Comparison of ENCODE assay signal across 27 cellular contexts in the genomic region with DNA sequence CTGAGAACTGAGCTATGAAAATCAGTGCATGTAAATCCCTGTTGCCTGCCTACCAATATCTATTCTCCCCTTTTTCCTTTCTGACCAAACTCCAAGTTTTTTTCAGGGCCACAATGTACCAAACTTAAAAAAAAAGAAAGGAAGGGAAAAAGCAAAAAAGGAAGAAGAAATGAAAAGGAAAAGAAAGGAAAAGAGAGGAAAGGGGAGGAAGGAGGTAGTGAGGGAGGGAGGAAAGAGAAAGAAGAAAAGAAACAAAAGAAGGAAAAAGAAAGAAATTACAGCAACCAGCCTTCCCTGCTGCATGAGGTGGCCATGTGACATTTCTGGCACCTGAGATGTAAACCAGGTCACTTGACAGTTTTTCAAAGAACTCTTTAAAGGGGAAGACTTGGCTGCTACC. TPM values are rescaled to one million over a fixed set of nuclear protein-coding genes. Genes with fewer than 3 reads are reported as not detected.
"Had no signal": no experiment of that assay in that cellular context is flagged by ENCODE, and none has a peak within 500 bp of the region (broad histone marks: within the 10 kb centered on the region; RNA-seq: fewer than 3 reads in every experiment).

No MANE protein-coding gene starts in this region.

- H3K27ac ChIP-seq: ascending aorta, colonic mucosa, epithelial cell of prostate, esophagus squamous epithelium had no signal

- H3K27me3 ChIP-seq: ascending aorta, colonic mucosa, gastroesophageal sphincter had no signal

- H3K4me3 Mint-ChIP-seq: activated CD4-positive, alpha-beta memory T cell treated with anti-CD3 and anti-CD28 coated beads, Interleukin-2, amount 10 ng/mL, durations not matched to agents 7 days and 5 days; activated CD4-positive, alpha-beta T cell treated with anti-CD3 and anti-CD28 coated beads, Interleukin-2, amount 10 ng/mL, durations not matched to agents 7 days and 5 days; activated naive CD4-positive, alpha-beta T cell treated with anti-CD3 and anti-CD28 coated beads, Interleukin-2, amount 10 ng/mL, durations not matched to agents 7 days and 5 days; activated naive CD8-positive, alpha-beta T cell treated with anti-CD3 and anti-CD28 coated beads, Interleukin-2, amount 10 ng/mL, durations not matched to agents 7 days and 5 days; activated T-cell treated with anti-CD3 and anti-CD28 coated beads, Interleukin-2, amount 50 U/mL, for 24 hours; activated T-cell treated with anti-CD3 and anti-CD28 coated beads, Interleukin-2, amount 50 U/mL, for 72 hours; T-helper 17 cell; T-helper 2 cell treated with Interferon-gamma antibody and Interleukin-4, amounts not matched to agents 5 μg/mL and 100 μg/mL, for 36 hours had no signal

- DNase-seq: activated CD4-positive, alpha-beta memory T cell treated with anti-CD3 and anti-CD28 coated beads, Interleukin-2, amount 10 ng/mL, durations not matched to agents 7 days and 5 days; activated CD4-positive, alpha-beta T cell treated with anti-CD3 and anti-CD28 coated beads for 1 hour; activated CD4-positive, alpha-beta T cell treated with anti-CD3 and anti-CD28 coated beads for 4 hours; activated CD4-positive, alpha-beta T cell treated with anti-CD3 and anti-CD28 coated beads, Interleukin-2, amount 10 ng/mL, durations not matched to agents 7 days and 5 days; activated CD4-positive, alpha-beta T cell treated with anti-CD3 and anti-CD28 coated beads, Interleukin-2, amount 50 U/mL, for 4 hours; activated CD8-positive, alpha-beta memory T cell treated with anti-CD3 and anti-CD28 coated beads, Interleukin-2, amount 50 U/mL, for 48 hours; activated gamma-delta T cell; activated naive CD4-positive, alpha-beta T cell; activated naive CD4-positive, alpha-beta T cell treated with anti-CD3 and anti-CD28 coated beads, Interleukin-2, amount 10 ng/mL, durations not matched to agents 7 days and 5 days; activated naive CD8-positive, alpha-beta T cell treated with anti-CD3 and anti-CD28 coated beads, Interleukin-2, amount 10 ng/mL, durations not matched to agents 7 days and 5 days; activated T-cell treated with anti-CD3 and anti-CD28 coated beads for 4 hours; activated T-cell treated with anti-CD3 and anti-CD28 coated beads, Interleukin-2, amount 50 U/mL, for 24 hours; activated T-cell treated with anti-CD3 and anti-CD28 coated beads, Interleukin-2, amount 50 U/mL, for 72 hours; caudate nucleus; effector CD8-positive, alpha-beta T cell; esophagus squamous epithelium; foreskin melanocyte; T-helper 1 cell; T-helper 17 cell had no signal

- FAIRE-seq: endometrium, endothelial cell of umbilical vein had no signal

- H3K9me3 Mint-ChIP-seq: activated CD4-positive, alpha-beta memory T cell treated with anti-CD3 and anti-CD28 coated beads, Interleukin-2, amount 10 ng/mL, durations not matched to agents 7 days and 5 days; activated CD4-positive, alpha-beta T cell treated with anti-CD3 and anti-CD28 coated beads, Interleukin-2, amount 10 ng/mL, durations not matched to agents 7 days and 5 days; activated naive CD4-positive, alpha-beta T cell treated with anti-CD3 and anti-CD28 coated beads, Interleukin-2, amount 10 ng/mL, durations not matched to agents 7 days and 5 days; activated naive CD4-positive, alpha-beta T cell treated with anti-CD3 and anti-CD28 coated beads, Interleukin-2, amount 50 U/mL, for 72 hours; activated naive CD8-positive, alpha-beta T cell treated with anti-CD3 and anti-CD28 coated beads, Interleukin-2, amount 10 ng/mL, durations not matched to agents 7 days and 5 days; activated T-cell treated with anti-CD3 and anti-CD28 coated beads, Interleukin-2, amount 50 U/mL, for 24 hours; activated T-cell treated with anti-CD3 and anti-CD28 coated beads, Interleukin-2, amount 50 U/mL, for 72 hours; T-helper 2 cell treated with Interferon-gamma antibody and Interleukin-4, amounts not matched to agents 5 μg/mL and 100 μg/mL, for 36 hours had no signal

- H3K4me1 ChIP-seq: colonic mucosa had no signal

- H3K9me3 ChIP-seq: ascending aorta, colonic mucosa, esophagus squamous epithelium, gastroesophageal sphincter had no signal

- ATAC-seq: activated naive CD4-positive, alpha-beta T cell treated with anti-CD3 and anti-CD28 coated beads, Interleukin-2, amount 50 U/mL, for 72 hours; activated T-cell treated with anti-CD3 and anti-CD28 coated beads, Interleukin-2, amount 50 U/mL, for 72 hours; gastroesophageal sphincter; T-helper 17 cell had no signal

- H3K36me3 Mint-ChIP-seq: activated naive CD4-positive, alpha-beta T cell treated with anti-CD3 and anti-CD28 coated beads, Interleukin-2, amount 10 ng/mL, durations not matched to agents 7 days and 5 days; activated naive CD4-positive, alpha-beta T cell treated with anti-CD3 and anti-CD28 coated beads, Interleukin-2, amount 50 U/mL, for 72 hours; activated naive CD8-positive, alpha-beta T cell treated with anti-CD3 and anti-CD28 coated beads, Interleukin-2, amount 10 ng/mL, durations not matched to agents 7 days and 5 days had no signal

- H3K36me3 ChIP-seq: ascending aorta, colonic mucosa, esophagus squamous epithelium, gastroesophageal sphincter had no signal

- H3K27ac Mint-ChIP-seq: activated CD4-positive, alpha-beta memory T cell treated with anti-CD3 and anti-CD28 coated beads, Interleukin-2, amount 10 ng/mL, durations not matched to agents 7 days and 5 days; activated CD4-positive, alpha-beta T cell treated with anti-CD3 and anti-CD28 coated beads, Interleukin-2, amount 10 ng/mL, durations not matched to agents 7 days and 5 days; activated naive CD4-positive, alpha-beta T cell treated with anti-CD3 and anti-CD28 coated beads, Interleukin-2, amount 10 ng/mL, durations not matched to agents 7 days and 5 days; activated naive CD4-positive, alpha-beta T cell treated with anti-CD3 and anti-CD28 coated beads, Interleukin-2, amount 50 U/mL, for 72 hours; activated naive CD8-positive, alpha-beta T cell treated with anti-CD3 and anti-CD28 coated beads, Interleukin-2, amount 10 ng/mL, durations not matched to agents 7 days and 5 days; activated T-cell treated with anti-CD3 and anti-CD28 coated beads, Interleukin-2, amount 50 U/mL, for 24 hours; activated T-cell treated with anti-CD3 and anti-CD28 coated beads, Interleukin-2, amount 50 U/mL, for 72 hours; T-helper 17 cell; T-helper 2 cell treated with Interferon-gamma antibody and Interleukin-4, amounts not matched to agents 5 μg/mL and 100 μg/mL, for 36 hours had no signal

- H3K4me3 ChIP-seq: colonic mucosa, esophagus squamous epithelium, gastroesophageal sphincter had no signal

RNA-seq across cellular contexts. Expression of a gene that starts 4.4 kb away (rescaled TPM):
- total RNA-seq: activated CD4-positive, alpha-beta memory T cell treated with anti-CD3 and anti-CD28 coated beads, Interleukin-2, amount 10 ng/mL, durations not matched to agents 7 days and 5 days; activated CD4-positive, alpha-beta T cell treated with anti-CD3 and anti-CD28 coated beads, Interleukin-2, amount 10 ng/mL, durations not matched to agents 7 days and 5 days; activated naive CD8-positive, alpha-beta T cell treated with anti-CD3 and anti-CD28 coated beads, Interleukin-2, amount 10 ng/mL, durations not matched to agents 7 days and 5 days; T-helper 17 cell had no signal
